Comparison of ENCODE assay signal across 14 cellular contexts in genomic region chr20:35724321-35725230, GRCh38. TPM values are rescaled to one million over a fixed set of nuclear protein-coding genes. Genes with fewer than 3 reads are reported as not detected.
A peak's percentile ranks its signal among the peaks of the same experiment; 100 is the strongest.
DNase-seq lines count a peak whose midpoint lies in the region; ATAC-seq lines count a peak whose summit lies in the region.
"Had no signal": no experiment of that assay in that cellular context is flagged by ENCODE, and none has a peak within 500 bp of the region (broad histone marks: within the 10 kb centered on the region; RNA-seq: fewer than 3 reads in every experiment).

No MANE protein-coding gene starts in this region.

- no peak overlapping the region for H3K4me3 ChIP-seq in trophoblast cell (ENCODE audit: low read depth, low read length)
- H3K4me3 ChIP-seq: HAP-1 had no signal

- no peaks in the 10 kb centered on the region for H3K9me3 Mint-ChIP-seq in activated naive CD4-positive, alpha-beta T cell treated with anti-CD3 and anti-CD28 coated beads, Interleukin-2, amount 50 U/mL, for 72 hours
- H3K9me3 Mint-ChIP-seq: activated B cell treated with CpG ODN at 0.5 μM for 24 hours; dendritic cell treated with granulocyte-macrophage colony-stimulating factor and Interleukin-4, amounts not matched to agents 40 ng/mL and 50 ng/mL, for 4 days; nephron progenitor cell; stimulated activated naive CD8-positive, alpha-beta T cell treated with anti-CD3 and anti-CD28 coated beads, Interleukin-15, amount 100 ng/mL, for 72 hours had no signal

- H3K9ac ChIP-seq in trophoblast cell (ENCODE audit: low read length), result no peak overlapping the region

- H3K4ac ChIP-seq in trophoblast cell (ENCODE audit: low read depth, low read length), result peak overlapping the region; percentile 15

- WGBS in trophoblast cell (ENCODE audit: extremely low coverage, insufficient coverage, insufficient read length), result no CpG with 5 or more reads among the region's 13 CpGs

- no peak overlapping the region for H4K8ac ChIP-seq in trophoblast cell (ENCODE audit: low read depth, low read length)

- no peak overlapping the region for H2BK12ac ChIP-seq in trophoblast cell (ENCODE audit: low read length)

- no peaks in the 10 kb centered on the region for H3K79me1 ChIP-seq in trophoblast cell (ENCODE audit: low read length)

- no peak for DNase-seq in activated naive CD4-positive, alpha-beta T cell treated with anti-CD3 and anti-CD28 coated beads, Interleukin-2, amount 50 U/mL, for 72 hours (ENCODE audit: low spot score in 2 of 2)
- DNase-seq in activated naive CD4-positive, alpha-beta T cell (lab: John Stamatoyannopoulos, UW), result no peak
- DNase-seq in trophoblast cell, result no peak
- DNase-seq in Ammon's horn (ENCODE audit: low spot score), result no peak
- DNase-seq: activated B cell treated with CpG ODN at 0.5 μM for 24 hours; anterior cingulate cortex; Kasumi-1; NCI-H146; NCI-H524; nephron progenitor cell; stimulated activated naive CD8-positive, alpha-beta T cell treated with anti-CD3 and anti-CD28 coated beads, Interleukin-15, amount 100 ng/mL, for 72 hours had no signal

- no peak overlapping the region for H3K14ac ChIP-seq in trophoblast cell (ENCODE audit: low read length)

- peaks cover 66 to 82% of the 10 kb centered on the region in 2 experiments for H3K36me3 ChIP-seq in trophoblast cell (ENCODE audit: control insufficient read depth in 1 of 2, insufficient read depth in 2 of 2, low read length in 2 of 2)

- H3K27ac ChIP-seq in trophoblast cell (ENCODE audit: low read depth, low read length), result no peak overlapping the region

- H3K79me2 ChIP-seq in trophoblast cell (ENCODE audit: control insufficient read depth, insufficient read depth, low read length, poor library complexity), result peaks cover 2% of the 10 kb centered on the region

- no peak overlapping the region for H2BK120ac ChIP-seq in trophoblast cell (ENCODE audit: insufficient read depth, low read length, poor library complexity)

- H4K12ac ChIP-seq in trophoblast cell (ENCODE audit: low read depth, low read length), result no peak overlapping the region

- H2BK5ac ChIP-seq in trophoblast cell (ENCODE audit: low read depth, low read length, poor library complexity), result no peak overlapping the region

- H3K4me1 ChIP-seq in trophoblast cell (ENCODE audit: control insufficient read depth in 1 of 2, insufficient read depth in 2 of 2, low read length in 2 of 2), result no peaks in the 10 kb centered on the region
- H3K4me1 ChIP-seq: HAP-1 had no signal

- H2AK5ac ChIP-seq in trophoblast cell (ENCODE audit: low read length), result no peak overlapping the region

- no peak overlapping the region for H4K91ac ChIP-seq in trophoblast cell (ENCODE audit: low read depth, low read length)

- no peak overlapping the region for H2AFZ ChIP-seq in trophoblast cell (ENCODE audit: insufficient read depth, low read length, poor library complexity)

- no peak overlapping the region for H3K4me2 ChIP-seq in trophoblast cell (ENCODE audit: low read length)

- H3K36me3 Mint-ChIP-seq in activated naive CD4-positive, alpha-beta T cell treated with anti-CD3 and anti-CD28 coated beads, Interleukin-2, amount 50 U/mL, for 72 hours, result peaks cover 6 to 42% of the 10 kb centered on the region in 2 donors

- H3K23ac ChIP-seq in trophoblast cell (ENCODE audit: low read length), result no peak overlapping the region

- H3K18ac ChIP-seq in trophoblast cell (ENCODE audit: low read length), result no peak overlapping the region

- H3K9me3 ChIP-seq in trophoblast cell (ENCODE audit: insufficient read depth, low read depth, low read length), result no peaks in the 10 kb centered on the region
- H3K9me3 ChIP-seq: HAP-1 had no signal

- H3K27ac Mint-ChIP-seq in activated naive CD4-positive, alpha-beta T cell treated with anti-CD3 and anti-CD28 coated beads, Interleukin-2, amount 50 U/mL, for 72 hours, result peak overlapping the region; percentile 16 to 81
- H3K27ac Mint-ChIP-seq: activated B cell treated with CpG ODN at 0.5 μM for 24 hours; dendritic cell treated with granulocyte-macrophage colony-stimulating factor and Interleukin-4, amounts not matched to agents 40 ng/mL and 50 ng/mL, for 4 days; nephron progenitor cell had no signal

- no peak for ATAC-seq in activated naive CD4-positive, alpha-beta T cell treated with anti-CD3 and anti-CD28 coated beads, Interleukin-2, amount 50 U/mL, for 72 hours
- ATAC-seq: sciatic nerve; stimulated activated naive CD8-positive, alpha-beta T cell treated with anti-CD3 and anti-CD28 coated beads, Interleukin-15, amount 100 ng/mL, for 72 hours had no signal

- no peaks in the 10 kb centered on the region for H3K27me3 ChIP-seq in trophoblast cell (ENCODE audit: insufficient read depth, low read length)

RNA-seq across cellular contexts. Expression of gene RBM39, which starts 17.5 kb away (rescaled TPM):
- total RNA-seq in activated naive CD4-positive, alpha-beta T cell treated with anti-CD3 and anti-CD28 coated beads, Interleukin-2, amount 50 U/mL, for 72 hours, result 100 to 1,000 TPM; 343 to 380 TPM
- polyA plus RNA-seq in trophoblast cell (2013), result 228 and 229 TPM in 2 replicates

RNA-seq across cellular contexts. Expression of gene ROMO1, which starts 25.4 kb away (rescaled TPM):
- total RNA-seq in activated naive CD4-positive, alpha-beta T cell treated with anti-CD3 and anti-CD28 coated beads, Interleukin-2, amount 50 U/mL, for 72 hours, result 100 to 1,000 TPM; 111 to 120 TPM
- polyA plus RNA-seq in trophoblast cell (2013), result 506 and 511 TPM in 2 replicates

RNA-seq across cellular contexts. Expression of gene NFS1, which starts 25.4 kb away (rescaled TPM):
- 10 to 100 TPM; 48.5 to 50.1 TPM for total RNA-seq in activated naive CD4-positive, alpha-beta T cell treated with anti-CD3 and anti-CD28 coated beads, Interleukin-2, amount 50 U/mL, for 72 hours
- 11.7 and 11.8 TPM in 2 replicates for polyA plus RNA-seq in trophoblast cell (2013)

RNA-seq across cellular contexts. Expression of gene PHF20, which starts 47.2 kb away (rescaled TPM):
- total RNA-seq in activated naive CD4-positive, alpha-beta T cell treated with anti-CD3 and anti-CD28 coated beads, Interleukin-2, amount 50 U/mL, for 72 hours, result 10 to 100 TPM; 58.5 to 71.4 TPM
- polyA plus RNA-seq in trophoblast cell (2013), result 20.3 and 21.4 TPM in 2 replicates

RNA-seq across cellular contexts. Expression of gene CPNE1, which starts 59.9 kb away (rescaled TPM):
- 100 to 1,000 TPM; 332 to 352 TPM for total RNA-seq in activated naive CD4-positive, alpha-beta T cell treated with anti-CD3 and anti-CD28 coated beads, Interleukin-2, amount 50 U/mL, for 72 hours
- 121 and 122 TPM in 2 replicates for polyA plus RNA-seq in trophoblast cell (2013)
